Comparison of ENCODE assay signal across 25 cellular contexts in the genomic region with DNA sequence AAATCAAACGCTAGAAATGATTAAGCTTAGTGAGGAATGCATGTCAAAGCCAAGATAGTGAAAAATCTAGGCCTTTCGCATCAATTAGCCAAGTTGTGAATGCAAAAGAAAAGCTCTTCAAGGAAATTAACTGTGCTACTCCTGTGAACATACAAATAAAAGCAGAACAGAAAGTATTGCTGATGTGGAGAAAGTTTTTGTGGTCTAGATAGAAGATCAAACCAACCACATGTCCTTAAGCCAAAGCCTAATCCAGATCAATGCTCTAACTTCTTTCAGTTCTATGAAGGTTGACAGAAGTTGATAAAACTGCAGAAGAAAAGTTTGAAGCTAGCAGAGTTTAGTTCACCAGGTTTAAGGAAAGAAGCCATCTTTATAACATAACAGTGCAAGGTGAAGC.
DNase-seq lines count a peak whose midpoint lies in the region; FAIRE-seq and TF ChIP-seq lines count a peak whose summit lies in the region.
"Had no signal": no experiment of that assay in that cellular context is flagged by ENCODE, and none has a peak within 500 bp of the region (broad histone marks: within the 10 kb centered on the region; RNA-seq: fewer than 3 reads in every experiment).

No MANE protein-coding gene starts in this region.

- no peak overlapping the region for H3K4me3 ChIP-seq in MM.1S (ENCODE audit: low read length)
- H3K4me3 ChIP-seq in parathyroid adenoma (ENCODE audit: low read depth, low read length), result no peak overlapping the region
- H3K4me3 ChIP-seq in ovary, result no peak overlapping the region
- H3K4me3 ChIP-seq: A549, GM23338, HAP-1, SJSA1 had no signal

- no peak for TF ChIP-seq EP300 in ovary (IDR thresholded peaks at IDR 0.05)

- H3K79me2 ChIP-seq in MM.1S (ENCODE audit: low read length) (no peaks in the 10 kb centered on the region), parathyroid adenoma (no peaks in the 10 kb centered on the region)

- H2AFZ ChIP-seq in MM.1S (ENCODE audit: low read length), result no peak overlapping the region
- peak overlapping the region; percentile 7 for H2AFZ ChIP-seq in parathyroid adenoma
- H2AFZ ChIP-seq: GM23338 had no signal

- no peak for FAIRE-seq in GM12891 (lab: Jason Lieb, UNC)
- FAIRE-seq: A549, GM18507 had no signal

- no peaks in the 10 kb centered on the region for H3K4me1 ChIP-seq in MM.1S (ENCODE audit: low read length)
- H3K4me1 ChIP-seq in parathyroid adenoma, result no peaks in the 10 kb centered on the region
- no peaks in the 10 kb centered on the region for H3K4me1 ChIP-seq in ovary (ENCODE audit: insufficient read depth)
- H3K4me1 ChIP-seq: A549, HAP-1, SJSA1 had no signal

- H3K36me3 ChIP-seq in MM.1S (replicated peaks; ENCODE audit: insufficient read depth, low read length) (no peaks in the 10 kb centered on the region), parathyroid adenoma (ENCODE audit: control insufficient read depth, insufficient read depth, low read length) (no peaks in the 10 kb centered on the region), ovary (no peaks in the 10 kb centered on the region)
- H3K36me3 ChIP-seq: HAP-1, SJSA1 had no signal

- H3K9me3 ChIP-seq in MM.1S (replicated peaks; ENCODE audit: insufficient read depth, low read length) (no peaks in the 10 kb centered on the region), parathyroid adenoma (ENCODE audit: control insufficient read depth, low read length) (no peaks in the 10 kb centered on the region), ovary (no peaks in the 10 kb centered on the region)
- H3K9me3 ChIP-seq: HAP-1, SJSA1 had no signal

- intact Hi-C loops in ovary (cut with DNase I), result no loop called here

- TF ChIP-seq CTCF in MM.1S (IDR thresholded peaks at IDR 0.05; ENCODE audit: low read length) (no peak), parathyroid adenoma (IDR thresholded peaks at IDR 0.05) (no peak), ovary (IDR thresholded peaks at IDR 0.05) (no peak)

- no peaks in the 10 kb centered on the region for H3K9me2 ChIP-seq in MM.1S (replicated peaks; ENCODE audit: insufficient read depth, low read length)

- no peak overlapping the region for H3K9ac ChIP-seq in MM.1S (ENCODE audit: low read length)
- H3K9ac ChIP-seq in parathyroid adenoma, result no peak overlapping the region
- H3K9ac ChIP-seq: KMS-11 had no signal

- no peaks in the 10 kb centered on the region for H3K27me3 ChIP-seq in MM.1S (replicated peaks; ENCODE audit: insufficient read depth, low read length)
- no peaks in the 10 kb centered on the region for H3K27me3 ChIP-seq in parathyroid adenoma (ENCODE audit: control insufficient read depth, insufficient read depth, low read length)
- no peaks in the 10 kb centered on the region for H3K27me3 ChIP-seq in ovary
- H3K27me3 ChIP-seq: SJSA1 had no signal

- H4K20me1 ChIP-seq in MM.1S (ENCODE audit: insufficient read depth, low read length), result no peaks in the 10 kb centered on the region

- DNase-seq in GM12891 (ENCODE audit: insufficient read length, low spot score) (no peak), MM.1S (peak; percentile 41), OCI-M1 (lab: John Stamatoyannopoulos, UW) (peak; percentile 24), ovary (no peak), ACHN (no peak), NCI-H1417 (lab: John Stamatoyannopoulos, UW) (no peak)
- DNase-seq: Calu3, DMS79 treated with DMSO at 0.1 percent for 48 hours, GF-D8, HFFc6, IMR-90, NCI-H1694, NCI-H2029 treated with DMSO at 0.1 percent for 48 hours, NCI-H2227 treated with DMSO at 0.1 percent for 48 hours, NCI-H510A, NCI-H69, PC-3, T-helper 1 cell had no signal

- TF ChIP-seq POLR2A in GM12891 (IDR thresholded peaks at IDR 0.05; ENCODE audit: low read depth, low read length) (no peak), ovary (IDR thresholded peaks at IDR 0.05) (no peak)

- in situ Hi-C loops in ACHN (cut with HindIII; ENCODE audit: low pct_ligation_motif_present, low pct_unique_long_range_greater_than_20kb, low sequenced_read_pairs), result no loop called here

- H3K4me2 ChIP-seq in MM.1S (ENCODE audit: low read depth, low read length) (no peak overlapping the region), parathyroid adenoma (ENCODE audit: low read length) (no peak overlapping the region)
- H3K4me2 ChIP-seq: A549, GM23338, KMS-11 had no signal

- no peak overlapping the region for H3K27ac ChIP-seq in MM.1S (ENCODE audit: low read length)
- no peak overlapping the region for H3K27ac ChIP-seq in parathyroid adenoma
- no peak overlapping the region for H3K27ac ChIP-seq in ovary
- H3K27ac ChIP-seq: A549, KMS-11, SJSA1 had no signal

- WGBS in ovary, 3 donors, result 72 to 81% (median 80%) methylated on average over 2 of the region's 2 CpGs

- H3F3A ChIP-seq in MM.1S (ENCODE audit: insufficient read depth, low read length), result no peaks in the 10 kb centered on the region

TF ChIP-seq in GM12891, 5 proteins besides CTCF, POLR2A, EP300 and RAD21:
- TF ChIP-seq SPI1 (IDR thresholded peaks at IDR 0.05; ENCODE audit: low read depth, low read length) (peak; percentile 86), TAF1 (IDR thresholded peaks at IDR 0.05; ENCODE audit: low read depth, low read length) (no peak)

Comparison
In these comparisons a context has a peak if more than half of its experiments do, and no peak if none do; other contexts are left out.
1. DNase-seq: peak in MM.1S (single experiment) and OCI-M1 (single experiment); none in GM12891 (single experiment), ovary (0 of 5), ACHN (single experiment) and NCI-H1417 (0 of 3).